ENCODE assay signal across 9 cellular contexts in genomic region chr6:116876635-116877611, GRCh38. TPM values are rescaled to one million over a fixed set of nuclear protein-coding genes. Genes with fewer than 3 reads are reported as not detected.
A peak's percentile ranks its signal among the peaks of the same experiment; 100 is the strongest.
DNase-seq lines count a peak whose midpoint lies in the region; ATAC-seq and TF ChIP-seq lines count a peak whose summit lies in the region.
"Had no signal": no experiment of that assay in that cellular context is flagged by ENCODE, and none has a peak within 500 bp of the region (broad histone marks: within the 10 kb centered on the region; RNA-seq: fewer than 3 reads in every experiment).

TSS of gene RFX6 (plus strand) at chr6:116877242. CDS start at chr6:116877276, 34 bp downstream.

- TF ChIP-seq CTCF in nephron (IDR thresholded peaks at IDR 0.05; ENCODE audit: unreplicated experiment in 3 of 3) = no peak

- no peaks in the 10 kb centered on the region for H3K9me3 ChIP-seq in ectodermal cell (ENCODE audit: control insufficient read depth, low read length)

- H3K36me3 Mint-ChIP-seq in nephron (ENCODE audit: low read depth) = no peaks in the 10 kb centered on the region

- H3K4me1 ChIP-seq in ectodermal cell (ENCODE audit: control insufficient read depth, insufficient read depth, low read length) = peaks cover 5% of the 10 kb centered on the region

- peak within 1 kb of the TSS; percentile 81 to 86 (median 85) for H3K4me3 Mint-ChIP-seq in nephron

- peaks cover 64% of the 10 kb centered on the region for H3K27me3 ChIP-seq in ectodermal cell (ENCODE audit: control insufficient read depth, insufficient read depth, low read length, poor library complexity, severe bottlenecking)

- DNase-seq in D341Med (ENCODE audit: low spot score) = peak; percentile 52
- peak; percentile 52 for DNase-seq in HuH-7 (ENCODE audit: low spot score)
- DNase-seq in NOMO-1 (lab: John Stamatoyannopoulos, UW; ENCODE audit: unreplicated experiment in 2 of 2) = no peak
- DNase-seq in activated effector memory CD4-positive, alpha-beta T cell treated with anti-CD3 and anti-CD28 coated beads, Interleukin-2, amount 50 U/mL, for 16 hours = no peak
- DNase-seq: RPMI8226 had no signal

- H3K27me3 Mint-ChIP-seq in nephron (ENCODE audit: low read depth) = peaks cover 77% of the 10 kb centered on the region

- no peak within 1 kb of the TSS for H3K27ac Mint-ChIP-seq in nephron

- H3K9me3 Mint-ChIP-seq in nephron = peaks cover 3% of the 10 kb centered on the region

- no peaks in the 10 kb centered on the region for H3K36me3 ChIP-seq in ectodermal cell (ENCODE audit: control insufficient read depth, insufficient read depth, low read length)

- peak within 1 kb of the TSS; percentile 35 for H3K4me3 ChIP-seq in ectodermal cell (ENCODE audit: insufficient read depth, low read depth, low read length)

- 1% methylated on average over 73 of the region's 73 CpGs for WGBS in ectodermal cell, 2 experiments

- H3K4me1 Mint-ChIP-seq in nephron = peaks cover 15% of the 10 kb centered on the region

- ATAC-seq in GM21528 (IDR thresholded peaks at IDR 0.05; ENCODE audit: low FRiP score, unreplicated experiment) (no peak), HG03108 (IDR thresholded peaks at IDR 0.05; ENCODE audit: unreplicated experiment) (no peak)

- no peak within 1 kb of the TSS for H3K27ac ChIP-seq in ectodermal cell (ENCODE audit: insufficient read depth, low read depth, low read length, poor library complexity, severe bottlenecking)

RNA-seq across cellular contexts. Expression of gene RFX6, which starts in this region (rescaled TPM):
- not detected for polyA plus RNA-seq in ectodermal cell (2013, experiment 1 of 4)
- polyA plus RNA-seq in ectodermal cell (2013, experiment 2 of 4) = 0.05 TPM
- not detected for polyA plus RNA-seq in ectodermal cell (2013, experiment 3 of 4)
- not detected for polyA plus RNA-seq in ectodermal cell (2013, experiment 4 of 4)

Comparison
In these comparisons a context has a peak if more than half of its experiments do, and no peak if none do; other contexts are left out.
1. DNase-seq: peak in D341Med (single experiment) and HuH-7 (single experiment); none in NOMO-1 (0 of 2) and activated effector memory CD4-positive, alpha-beta T cell treated with anti-CD3 and anti-CD28 coated beads, Interleukin-2, amount 50 U/mL, for 16 hours (single experiment).